ENCODE assay signal across 11 cellular contexts in genomic region chr20:53786445-53787267, GRCh38.
DNase-seq lines count a peak whose midpoint lies in the region; FAIRE-seq and TF ChIP-seq lines count a peak whose summit lies in the region.
"Had no signal": no experiment of that assay in that cellular context is flagged by ENCODE, and none has a peak within 500 bp of the region (broad histone marks: within the 10 kb centered on the region; RNA-seq: fewer than 3 reads in every experiment).

No MANE protein-coding gene starts in this region.

- H3K27me3 Mint-ChIP-seq in Caco-2 (ENCODE audit: insufficient read depth, unreplicated experiment), result no peaks in the 10 kb centered on the region
- H3K27me3 Mint-ChIP-seq: CD4-positive, alpha-beta T cell; effector memory CD8-positive, alpha-beta T cell had no signal

- TF ChIP-seq POLR2A in GM12891 (IDR thresholded peaks at IDR 0.05; ENCODE audit: low read depth, low read length), result no peak

- H3K4me3 Mint-ChIP-seq in Caco-2 (ENCODE audit: unreplicated experiment), result peak overlapping the region; percentile 39
- H3K4me3 Mint-ChIP-seq: CD4-positive, alpha-beta T cell; effector memory CD8-positive, alpha-beta T cell had no signal

- POLR2A ChIA-PET in Caco-2 (lab: Charles Lee), result interaction anchor here (0.6 to 2.3 kb wide), 8 partner anchors 12 to 202 kb away, joined by 3 to 15 read pairs (median 6); no protein-coding TSS in a partner anchor

- intact Hi-C loops in Caco-2 (cut with micrococcal nuclease; ENCODE audit: unreplicated experiment), result loop anchor here (1.0 to 5.0 kb wide), 10 partner anchors 15 to 207 kb away; partner anchors contain the start of gene ZNF217
- intact Hi-C loops in colonic mucosa (cut with DNase I), result no loop called here
- intact Hi-C loops in posterior vena cava (cut with DNase I), result no loop called here

- H3K27ac ChIP-seq in colonic mucosa (peak overlapping the region; percentile 84), muscle layer of duodenum (ENCODE audit: low read length) (peak overlapping the region; percentile 10)

- BruUV-seq in Caco-2 (replicated peaks; lab: Mats Ljungman, UMichigan), result TSS peak; percentile 59

- DNase-seq in Caco-2 (peak; percentile 47 to 67), MG63 (peak; percentile 44), colonic mucosa (peak; percentile 49), GM12891 (ENCODE audit: insufficient read length, low spot score) (no peak), GDM1 (lab: John Stamatoyannopoulos, UW) (no peak), posterior vena cava (ENCODE audit: low spot score) (no peak), DMS 273 (lab: John Stamatoyannopoulos, UW; ENCODE audit: unreplicated experiment) (no peak)
- DNase-seq: activated naive CD4-positive, alpha-beta T cell treated with Interleukin-2 at 50 U/mL for 16 hours; CD4-positive, alpha-beta T cell; effector memory CD8-positive, alpha-beta T cell had no signal

- peaks cover 71% of the 10 kb centered on the region for H3K4me1 ChIP-seq in Caco-2
- H3K4me1 ChIP-seq in colonic mucosa, result no peaks in the 10 kb centered on the region
- no peaks in the 10 kb centered on the region for H3K4me1 ChIP-seq in muscle layer of duodenum (ENCODE audit: control insufficient read depth in 1 of 2, insufficient read depth in 2 of 2, low read length in 2 of 2)

- H3K9me3 ChIP-seq in Caco-2 (no peaks in the 10 kb centered on the region), MG63 (no peaks in the 10 kb centered on the region), colonic mucosa (no peaks in the 10 kb centered on the region), muscle layer of duodenum (ENCODE audit: control insufficient read depth in 1 of 2, low read length in 2 of 2) (no peaks in the 10 kb centered on the region)

- peak overlapping the region; percentile 59 for H3K27ac Mint-ChIP-seq in Caco-2 (ENCODE audit: unreplicated experiment)
- H3K27ac Mint-ChIP-seq: CD4-positive, alpha-beta T cell; effector memory CD8-positive, alpha-beta T cell had no signal

- H3K36me3 Mint-ChIP-seq in Caco-2 (ENCODE audit: insufficient read depth, unreplicated experiment), result peaks cover 19% of the 10 kb centered on the region

- H3K4me1 Mint-ChIP-seq in Caco-2 (ENCODE audit: low read depth, unreplicated experiment), result peaks cover 70% of the 10 kb centered on the region

- H3K36me3 ChIP-seq in Caco-2 (ENCODE audit: control insufficient read depth, insufficient read depth, low read length) (no peaks in the 10 kb centered on the region), MG63 (no peaks in the 10 kb centered on the region), colonic mucosa (no peaks in the 10 kb centered on the region), muscle layer of duodenum (ENCODE audit: control insufficient read depth in 1 of 2, insufficient read depth in 2 of 2, low read length in 2 of 2) (no peaks in the 10 kb centered on the region)

- TF ChIP-seq CTCF in Caco-2 (IDR thresholded peaks at IDR 0.05; ENCODE audit: insufficient read depth in 1 of 2, low read depth in 1 of 2, low read length in 1 of 2, severe bottlenecking in 1 of 2, unreplicated experiment in 1 of 2) (peak in 1 of 2 experiments; percentile 13), colonic mucosa (IDR thresholded peaks at IDR 0.05) (no peak)

- no peaks in the 10 kb centered on the region for H3K27me3 ChIP-seq in Caco-2 (replicated peaks; ENCODE audit: control insufficient read depth, insufficient read depth, low read length)
- no peaks in the 10 kb centered on the region for H3K27me3 ChIP-seq in MG63
- H3K27me3 ChIP-seq in colonic mucosa, result no peaks in the 10 kb centered on the region
- no peaks in the 10 kb centered on the region for H3K27me3 ChIP-seq in muscle layer of duodenum (ENCODE audit: low read depth, low read length)

- H3K9me3 Mint-ChIP-seq in Caco-2 (ENCODE audit: unreplicated experiment), result no peaks in the 10 kb centered on the region
- H3K9me3 Mint-ChIP-seq: CD4-positive, alpha-beta T cell; effector memory CD8-positive, alpha-beta T cell had no signal

- H3K9ac ChIP-seq in colonic mucosa (ENCODE audit: low read depth in 2 of 2, low read length in 2 of 2), result peak overlapping the region; percentile 27 to 66

- H3K4me3 ChIP-seq in Caco-2 (ENCODE audit: low read depth, low read length), result no peak overlapping the region; the same call in 1 of the 2 replicates
- H3K4me3 ChIP-seq in MG63, result no peak overlapping the region
- no peak overlapping the region for H3K4me3 ChIP-seq in colonic mucosa
- no peak overlapping the region for H3K4me3 ChIP-seq in muscle layer of duodenum (ENCODE audit: low read depth in 1 of 2, low read length in 2 of 2)

- CTCF ChIA-PET in Caco-2 (lab: Charles Lee), result interaction anchor here (0.6 to 2.8 kb wide), 15 partner anchors 9 to 207 kb away, joined by 3 to 28 read pairs (median 8); no protein-coding TSS in a partner anchor

- no peak for FAIRE-seq in GM12891 (lab: Jason Lieb, UNC)

TF ChIP-seq in GM12891, 5 proteins besides CTCF, POLR2A, EP300 and RAD21:
- TF ChIP-seq SPI1 (IDR thresholded peaks at IDR 0.05; ENCODE audit: low read depth, low read length) (no peak), POLR2AphosphoS5 (IDR thresholded peaks at IDR 0.05; ENCODE audit: low read depth, low read length) (no peak), TAF1 (IDR thresholded peaks at IDR 0.05; ENCODE audit: low read depth, low read length) (no peak), POU2F2 (IDR thresholded peaks at IDR 0.05; ENCODE audit: low read depth, low read length) (no peak), PAX5 (IDR thresholded peaks at IDR 0.05; ENCODE audit: insufficient read depth, low read length, severe bottlenecking) (no peak)

Comparison
In these comparisons a context has a peak if more than half of its experiments do, and no peak if none do; other contexts are left out.
1. DNase-seq: peak in Caco-2 (2 of 2), MG63 (single experiment) and colonic mucosa (single experiment); none in GM12891 (single experiment), GDM1 (single experiment), posterior vena cava (single experiment) and DMS 273 (single experiment).